In the genomic region with DNA sequence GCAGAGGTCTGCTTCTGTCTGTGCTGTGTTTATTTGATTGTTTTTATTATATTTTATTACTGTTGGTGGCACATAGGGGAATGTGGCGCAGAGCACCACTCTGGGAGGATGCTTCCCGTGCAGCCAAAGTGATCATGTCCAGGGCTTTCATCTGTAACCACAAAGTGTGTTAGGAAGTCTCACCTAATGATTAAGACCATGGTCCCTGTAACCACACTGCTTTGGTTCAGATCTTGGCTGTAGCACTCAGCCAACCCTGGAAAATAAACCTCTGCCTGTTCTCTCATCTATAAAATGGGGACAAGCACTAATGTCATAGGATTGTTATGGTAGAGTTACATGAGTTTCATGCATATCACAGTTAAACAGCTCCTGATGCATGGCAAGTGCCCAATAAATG, we compare ENCODE assay signal across 10 cellular contexts. TPM values are rescaled to one million over a fixed set of nuclear protein-coding genes. Genes with fewer than 3 reads are reported as not detected.
DNase-seq lines count a peak whose midpoint lies in the region; ATAC-seq, FAIRE-seq and TF ChIP-seq lines count a peak whose summit lies in the region.
"Had no signal": no experiment of that assay in that cellular context is flagged by ENCODE, and none has a peak within 500 bp of the region (broad histone marks: within the 10 kb centered on the region; RNA-seq: fewer than 3 reads in every experiment).

No MANE protein-coding gene starts in this region.

- no peak for TF ChIP-seq CTCF in kidney (IDR thresholded peaks at IDR 0.05; ENCODE audit: borderline replicate concordance, extremely low read depth, insufficient read depth)
- TF ChIP-seq CTCF in foreskin keratinocyte (conservative IDR thresholded peaks at IDR 0.05) = no peak

- no peak for ATAC-seq in foreskin keratinocyte

- FAIRE-seq in kidney (lab: Jason Lieb, UNC) = no peak
- FAIRE-seq: A204.1 had no signal

- peaks cover 8% of the 10 kb centered on the region for H3K9me3 Mint-ChIP-seq in activated CD4-positive, alpha-beta T cell treated with anti-CD3 and anti-CD28 coated beads, Interleukin-2, amount 10 ng/mL, durations not matched to agents 24 days and 14 days
- peaks cover 11% of the 10 kb centered on the region for H3K9me3 Mint-ChIP-seq in activated naive CD8-positive, alpha-beta T cell (ENCODE audit: low read depth)

- peaks cover 61% of the 10 kb centered on the region for H3K36me3 Mint-ChIP-seq in activated CD4-positive, alpha-beta T cell treated with anti-CD3 and anti-CD28 coated beads, Interleukin-2, amount 10 ng/mL, durations not matched to agents 24 days and 14 days (ENCODE audit: low read depth)
- H3K36me3 Mint-ChIP-seq in activated naive CD8-positive, alpha-beta T cell = peaks cover 36% of the 10 kb centered on the region

- H3K36me3 ChIP-seq in kidney (ENCODE audit: control insufficient read depth in 1 of 2, insufficient read depth in 2 of 2, low read length in 2 of 2) (peaks cover 0 to 7% of the 10 kb centered on the region in 2 donors), stomach smooth muscle (ENCODE audit: control insufficient read depth in 2 of 2, insufficient read depth in 2 of 2, low read length in 2 of 2) (peaks cover 0 to 6% of the 10 kb centered on the region in 2 donors)

- H3K27ac ChIP-seq in kidney (ENCODE audit: low read depth in 2 of 2, low read length in 2 of 2) (no peak overlapping the region), stomach smooth muscle (ENCODE audit: low read length) (no peak overlapping the region), foreskin keratinocyte (no peak overlapping the region)

- peak overlapping the region; percentile 87 for H3K4me3 Mint-ChIP-seq in activated CD4-positive, alpha-beta T cell treated with anti-CD3 and anti-CD28 coated beads, Interleukin-2, amount 10 ng/mL, durations not matched to agents 24 days and 14 days
- peak overlapping the region; percentile 95 for H3K4me3 Mint-ChIP-seq in activated naive CD8-positive, alpha-beta T cell

- H3K4me3 ChIP-seq in kidney (ENCODE audit: low read length in 2 of 2) (peak overlapping the region; percentile 92 to 93), stomach smooth muscle (ENCODE audit: low read length in 2 of 2) (peak overlapping the region; percentile 41 to 86)

- H3K27me3 ChIP-seq in stomach smooth muscle (ENCODE audit: control insufficient read depth in 1 of 2, insufficient read depth in 2 of 2, low read length in 2 of 2) (no peaks in the 10 kb centered on the region), foreskin keratinocyte (no peaks in the 10 kb centered on the region)

- H3K4me1 Mint-ChIP-seq in activated CD4-positive, alpha-beta T cell treated with anti-CD3 and anti-CD28 coated beads, Interleukin-2, amount 10 ng/mL, durations not matched to agents 24 days and 14 days = peaks cover 62% of the 10 kb centered on the region
- peaks cover 77% of the 10 kb centered on the region for H3K4me1 Mint-ChIP-seq in activated naive CD8-positive, alpha-beta T cell (ENCODE audit: low read depth)

- peaks cover 7 to 9% of the 10 kb centered on the region in 2 donors for H3K4me1 ChIP-seq in kidney (ENCODE audit: control insufficient read depth in 1 of 2, insufficient read depth in 1 of 2, low read depth in 1 of 2, low read length in 2 of 2)
- peaks cover 5% of the 10 kb centered on the region for H3K4me1 ChIP-seq in stomach smooth muscle (ENCODE audit: control insufficient read depth, insufficient read depth, low read length)
- peaks cover 16% of the 10 kb centered on the region for H3K4me1 ChIP-seq in foreskin keratinocyte

- peak overlapping the region; percentile 98 for H3K27ac Mint-ChIP-seq in activated CD4-positive, alpha-beta T cell treated with anti-CD3 and anti-CD28 coated beads, Interleukin-2, amount 10 ng/mL, durations not matched to agents 24 days and 14 days
- peak overlapping the region; percentile 98 for H3K27ac Mint-ChIP-seq in activated naive CD8-positive, alpha-beta T cell

- H3K27me3 Mint-ChIP-seq in activated CD4-positive, alpha-beta T cell treated with anti-CD3 and anti-CD28 coated beads, Interleukin-2, amount 10 ng/mL, durations not matched to agents 24 days and 14 days = no peaks in the 10 kb centered on the region
- H3K27me3 Mint-ChIP-seq in activated naive CD8-positive, alpha-beta T cell = no peaks in the 10 kb centered on the region

- peak; percentile 62 for DNase-seq in activated CD4-positive, alpha-beta T cell treated with anti-CD3 and anti-CD28 coated beads, Interleukin-2, amount 10 ng/mL, durations not matched to agents 24 days and 14 days
- DNase-seq in activated CD4-positive, alpha-beta T cell treated with anti-CD3 and anti-CD28 coated beads for 4 hours = no peak
- DNase-seq in kidney (no peak), COR-L47 (lab: John Stamatoyannopoulos, UW) (no peak), HPDE6-E6E7 (ENCODE audit: extremely low spot score) (no peak), foreskin keratinocyte (no peak)
- DNase-seq: NCI-H524 treated with DMSO at 0.1 percent for 48 hours had no signal

- H3K9ac ChIP-seq in kidney (ENCODE audit: low read length in 2 of 2) (peak overlapping the region; percentile 8 to 43), stomach smooth muscle (ENCODE audit: low read length in 2 of 2) (peak overlapping the region; percentile 1 to 60)

- intact Hi-C loops in activated CD4-positive, alpha-beta T cell treated with anti-CD3 and anti-CD28 coated beads, Interleukin-2, amount 10 ng/mL, durations not matched to agents 24 days and 14 days (cut with micrococcal nuclease) = loop anchor here (2.0 to 10.0 kb wide), 7 partner anchors 32 to 636 kb away; a partner anchor contains a TSS
- intact Hi-C loops in kidney (cut with DNase I) = no loop called here

- H3K9me3 ChIP-seq in kidney (ENCODE audit: control insufficient read depth in 1 of 2, low read length in 2 of 2) (no peaks in the 10 kb centered on the region), stomach smooth muscle (ENCODE audit: control insufficient read depth in 2 of 2, low read length in 2 of 2) (no peaks in the 10 kb centered on the region)

RNA-seq across cellular contexts. Expression of a gene that starts 1.9 kb away (rescaled TPM):
- 51.1 and 55.5 TPM in 2 replicates for total RNA-seq in activated CD4-positive, alpha-beta T cell treated with anti-CD3 and anti-CD28 coated beads, Interleukin-2, amount 10 ng/mL, durations not matched to agents 24 days and 14 days
- total RNA-seq in kidney (61.2 TPM), foreskin keratinocyte (17.9 and 18.7 TPM in 2 replicates)
- polyA plus RNA-seq in kidney (ENCODE audit: insufficient read depth, low read depth, low replicate concordance) (19.5 TPM), foreskin keratinocyte (8.9 and 9.4 TPM in 2 replicates)
